13 cellular contexts compared by ENCODE assay signal in genomic region chr13:41199526-41199925, GRCh38. TPM values are rescaled to one million over a fixed set of nuclear protein-coding genes. Genes with fewer than 3 reads are reported as not detected.
DNase-seq lines count a peak whose midpoint lies in the region; ATAC-seq, FAIRE-seq and TF ChIP-seq lines count a peak whose summit lies in the region.
"Had no signal": no experiment of that assay in that cellular context is flagged by ENCODE, and none has a peak within 500 bp of the region (broad histone marks: within the 10 kb centered on the region; RNA-seq: fewer than 3 reads in every experiment).

No MANE protein-coding gene starts in this region.

- no peak overlapping the region for H3K27ac ChIP-seq in transverse colon
- H3K27ac ChIP-seq: tibial artery had no signal

- DNase-seq in fibroblast of gingiva (ENCODE audit: low read depth) (peak; percentile 90), RCC 7860 (ENCODE audit: low spot score) (no peak), natural killer cell (no peak), transverse colon (no peak), MCF 10A (ENCODE audit: unreplicated experiment) (no peak)
- DNase-seq: activated gamma-delta T cell treated with Interleukin-2 at 50 U/mL for 16 hours; NCI-H1930; nephron progenitor cell; stimulated activated CD4-positive, alpha-beta T cell treated with anti-CD3 and anti-CD28 coated beads, Interleukin-1b, Interleukin-23, amount 100 ng/mL, for 48 hours; tibial artery had no signal

- H3K9me3 Mint-ChIP-seq in natural killer cell, result no peaks in the 10 kb centered on the region
- H3K9me3 Mint-ChIP-seq in MCF 10A (ENCODE audit: unreplicated experiment), result no peaks in the 10 kb centered on the region

- H3K27ac Mint-ChIP-seq in natural killer cell (no peak overlapping the region), MCF 10A (ENCODE audit: low read depth, unreplicated experiment) (no peak overlapping the region)
- H3K27ac Mint-ChIP-seq: nephron progenitor cell had no signal

- H3K4me3 ChIP-seq in transverse colon, result no peak overlapping the region
- H3K4me3 ChIP-seq: tibial artery had no signal

- no peaks in the 10 kb centered on the region for H3K36me3 Mint-ChIP-seq in natural killer cell
- no peaks in the 10 kb centered on the region for H3K36me3 Mint-ChIP-seq in MCF 10A (ENCODE audit: insufficient read depth, unreplicated experiment)

- no peak for TF ChIP-seq CTCF in natural killer cell (IDR thresholded peaks at IDR 0.05)
- no peak for TF ChIP-seq CTCF in transverse colon (IDR thresholded peaks at IDR 0.05)
- no peak for TF ChIP-seq CTCF in MCF 10A (IDR thresholded peaks at IDR 0.05; ENCODE audit: unreplicated experiment)

- no peak for FAIRE-seq in RCC 7860 (lab: Jason Lieb, UNC)

- POLR2A ChIA-PET in MCF 10A (lab: Yijun Ruan, JAX), result no interaction called here

- 73 to 77% methylated on average over 2 of the region's 2 CpGs for WGBS in transverse colon (ENCODE audit: low coverage in 1 of 2), 2 donors

- peak; percentile 89 for ATAC-seq in GM18861 (IDR thresholded peaks at IDR 0.05; ENCODE audit: unreplicated experiment)
- peak; percentile 79 for ATAC-seq in GM21528 (IDR thresholded peaks at IDR 0.05; ENCODE audit: low FRiP score, unreplicated experiment)
- peak; percentile 65 for ATAC-seq in HG03442 (IDR thresholded peaks at IDR 0.05; ENCODE audit: unreplicated experiment)
- ATAC-seq in natural killer cell, result no peak

- no peaks in the 10 kb centered on the region for H3K4me1 ChIP-seq in transverse colon
- H3K4me1 ChIP-seq: tibial artery had no signal

- TF ChIP-seq POLR2A in transverse colon (IDR thresholded peaks at IDR 0.05), result no peak

- no peaks in the 10 kb centered on the region for H3K27me3 ChIP-seq in transverse colon
- H3K27me3 ChIP-seq: tibial artery had no signal

- H3K4me1 Mint-ChIP-seq in natural killer cell (peaks cover 2 to 3% of the 10 kb centered on the region in 2 donors), MCF 10A (ENCODE audit: insufficient read depth, unreplicated experiment) (peaks cover 5% of the 10 kb centered on the region)

- CTCF ChIA-PET in MCF 10A (lab: Yijun Ruan, JAX), result interaction anchor here (1.2 kb wide), 1 partner anchor 23 kb away, joined by 3 read pairs; no protein-coding TSS in a partner anchor

- H3K4me3 Mint-ChIP-seq in natural killer cell (no peak overlapping the region), MCF 10A (ENCODE audit: unreplicated experiment) (no peak overlapping the region)
- H3K4me3 Mint-ChIP-seq: nephron progenitor cell had no signal

- intact Hi-C loops in natural killer cell (cut with micrococcal nuclease), result no loop called here
- intact Hi-C loops in transverse colon (cut with DNase I; ENCODE audit: low total_unique reads), result no loop called here
- intact Hi-C loops in MCF 10A (cut with micrococcal nuclease), result no loop called here

- H3K36me3 ChIP-seq in transverse colon, result no peaks in the 10 kb centered on the region
- H3K36me3 ChIP-seq: tibial artery had no signal

- in situ Hi-C loops in transverse colon (cut with MboI; ENCODE audit: low pct_ligation_motif_present in 1 of 4, low pct_unique_long_range_greater_than_20kb in 1 of 4, low sequenced_read_pairs in 3 of 4), result loop anchor here in 2 of 4 donors (10.0 kb wide), 1 partner anchor 65 kb away; the partner anchor contains the start of gene KBTBD6 (in 2 of the 2)

- H3K27me3 Mint-ChIP-seq in natural killer cell (ENCODE audit: low read depth in 2 of 2) (no peaks in the 10 kb centered on the region), MCF 10A (ENCODE audit: insufficient read depth, unreplicated experiment) (no peaks in the 10 kb centered on the region)

- no peak for TF ChIP-seq EP300 in transverse colon (IDR thresholded peaks at IDR 0.05; ENCODE audit: low read depth)

- BruUV-seq in MCF 10A (replicated peaks; lab: Mats Ljungman, UMichigan), result no TSS peak

- no peaks in the 10 kb centered on the region for H3K9me3 ChIP-seq in transverse colon
- H3K9me3 ChIP-seq: tibial artery had no signal

RNA-seq across cellular contexts. Expression of gene KBTBD7, which starts 5.2 kb away (rescaled TPM):
- total RNA-seq in natural killer cell (1 to 10 TPM; 2.1 to 4.1 (median 3.8) TPM), transverse colon (1 to 10 TPM in 3 of 4 donors, under 1 TPM in 1; 0.75 to 7.6 (median 4.2) TPM), MCF 10A (2022) (1.4 and 1.8 TPM in 2 replicates)

Comparison
In these comparisons a context has a peak if more than half of its experiments do, and no peak if none do; other contexts are left out.
1. ATAC-seq: peak in GM18861 (single experiment), GM21528 (single experiment) and HG03442 (single experiment); none in natural killer cell (0 of 3).